24 cellular contexts compared by ENCODE assay signal in genomic region chrX:155020591-155020990, GRCh38.
"Had no signal": no experiment of that assay in that cellular context is flagged by ENCODE, and none has a peak within 500 bp of the region (broad histone marks: within the 10 kb centered on the region; RNA-seq: fewer than 3 reads in every experiment).

No MANE protein-coding gene starts in this region.

- H3K36me3 Mint-ChIP-seq: activated CD8-positive, alpha-beta memory T cell treated with anti-CD3 and anti-CD28 coated beads, Interleukin-2, amount 10 ng/mL, durations not matched to agents 7 days and 5 days; activated naive CD4-positive, alpha-beta T cell treated with anti-CD3 and anti-CD28 coated beads, Interleukin-2, amount 50 U/mL, for 72 hours; brain; WTC11 had no signal

- H3K9me3 Mint-ChIP-seq: activated CD4-positive, alpha-beta T cell treated with anti-CD3 and anti-CD28 coated beads, Interleukin-2, amount 10 ng/mL, durations not matched to agents 24 days and 14 days; activated naive CD4-positive, alpha-beta T cell treated with anti-CD3 and anti-CD28 coated beads, Interleukin-2, amount 50 U/mL, for 72 hours; activated T-cell treated with anti-CD3 and anti-CD28 coated beads, Interleukin-2, amount 50 U/mL, for 24 hours; activated T-helper 1 cell treated with anti-CD3 and anti-CD28 coated beads, Interleukin-12 subunit alpha, Interleukin-12 subunit beta, Interleukin-2, Interleukin-4 antibody, amounts not matched to agents 30 ng/mL and 10 ng/mL and 1 ng/mL, durations not matched to agents 14 hours and 24 hours and 36 hours; T-helper 1 cell treated with Interleukin-12 subunit alpha and Interleukin-12 subunit beta and Interleukin-4 antibody, amounts not matched to agents 30 μg/mL and 1 μg/mL, for 36 hours; WTC11 had no signal

- H3K36me3 ChIP-seq: Peyer's patch had no signal

- H3K9me3 ChIP-seq: Peyer's patch had no signal

- H3K4me3 ChIP-seq: Peyer's patch had no signal

- H3K27me3 Mint-ChIP-seq: activated CD8-positive, alpha-beta memory T cell treated with anti-CD3 and anti-CD28 coated beads, Interleukin-2, amount 10 ng/mL, durations not matched to agents 7 days and 5 days; brain had no signal

- H3K4me1 ChIP-seq: Peyer's patch had no signal

- H3K4me1 Mint-ChIP-seq: activated CD4-positive, alpha-beta T cell treated with anti-CD3 and anti-CD28 coated beads, Interleukin-2, amount 10 ng/mL, durations not matched to agents 24 days and 14 days; activated CD8-positive, alpha-beta memory T cell treated with anti-CD3 and anti-CD28 coated beads, Interleukin-2, amount 10 ng/mL, durations not matched to agents 7 days and 5 days; brain had no signal

- ATAC-seq: activated CD8-positive, alpha-beta memory T cell treated with anti-CD3 and anti-CD28 coated beads, Interleukin-2, amount 10 ng/mL, durations not matched to agents 7 days and 5 days; activated naive CD4-positive, alpha-beta T cell treated with anti-CD3 and anti-CD28 coated beads, Interleukin-2, amount 50 U/mL, for 72 hours; WTC11 had no signal

- H3K27ac Mint-ChIP-seq: activated CD4-positive, alpha-beta T cell treated with anti-CD3 and anti-CD28 coated beads, Interleukin-2, amount 10 ng/mL, durations not matched to agents 24 days and 14 days; activated CD8-positive, alpha-beta memory T cell treated with anti-CD3 and anti-CD28 coated beads, Interleukin-2, amount 10 ng/mL, durations not matched to agents 7 days and 5 days; activated naive CD4-positive, alpha-beta T cell treated with anti-CD3 and anti-CD28 coated beads, Interleukin-2, amount 50 U/mL, for 72 hours; activated T-cell treated with anti-CD3 and anti-CD28 coated beads, Interleukin-2, amount 50 U/mL, for 24 hours; activated T-helper 1 cell treated with anti-CD3 and anti-CD28 coated beads, Interleukin-12 subunit alpha, Interleukin-12 subunit beta, Interleukin-2, Interleukin-4 antibody, amounts not matched to agents 30 ng/mL and 10 ng/mL and 1 ng/mL, durations not matched to agents 14 hours and 24 hours and 36 hours; brain; T-helper 1 cell treated with Interleukin-12 subunit alpha and Interleukin-12 subunit beta and Interleukin-4 antibody, amounts not matched to agents 30 μg/mL and 1 μg/mL, for 36 hours; WTC11 had no signal

- H3K27ac ChIP-seq: Peyer's patch, RWPE1 had no signal

- H3K4me3 Mint-ChIP-seq: activated CD4-positive, alpha-beta T cell treated with anti-CD3 and anti-CD28 coated beads, Interleukin-2, amount 10 ng/mL, durations not matched to agents 24 days and 14 days; activated CD8-positive, alpha-beta memory T cell treated with anti-CD3 and anti-CD28 coated beads, Interleukin-2, amount 10 ng/mL, durations not matched to agents 7 days and 5 days; activated T-cell treated with anti-CD3 and anti-CD28 coated beads, Interleukin-2, amount 50 U/mL, for 24 hours; activated T-helper 1 cell treated with anti-CD3 and anti-CD28 coated beads, Interleukin-12 subunit alpha, Interleukin-12 subunit beta, Interleukin-2, Interleukin-4 antibody, amounts not matched to agents 30 ng/mL and 10 ng/mL and 1 ng/mL, durations not matched to agents 14 hours and 24 hours and 36 hours; T-helper 1 cell treated with Interleukin-12 subunit alpha and Interleukin-12 subunit beta and Interleukin-4 antibody, amounts not matched to agents 30 μg/mL and 1 μg/mL, for 36 hours; WTC11 had no signal

- H3K27me3 ChIP-seq: Peyer's patch had no signal

- DNase-seq: activated CD4-positive, alpha-beta T cell treated with anti-CD3 and anti-CD28 coated beads, Interleukin-2, amount 10 ng/mL, durations not matched to agents 24 days and 14 days; activated CD4-positive, alpha-beta T cell treated with anti-CD3 and anti-CD28 coated beads, Interleukin-2, amount 50 U/mL, for 48 hours; activated CD4-positive, CD25-positive, alpha-beta regulatory T cell treated with anti-CD3 and anti-CD28 coated beads, Interleukin-2, amount 50 U/mL, for 72 hours; activated CD8-positive, alpha-beta memory T cell treated with anti-CD3 and anti-CD28 coated beads, Interleukin-2, amount 10 ng/mL, durations not matched to agents 7 days and 5 days; activated effector memory CD4-positive, alpha-beta T cell treated with Interleukin-2 at 50 U/mL for 16 hours; activated naive CD4-positive, alpha-beta T cell; activated T-cell treated with anti-CD3 and anti-CD28 coated beads, Interleukin-2, amount 50 U/mL, for 24 hours; amygdala; Karpas-422; NCI-H1105 treated with DMSO at 0.1 percent for 48 hours; NCI-H1436 treated with DMSO at 0.1 percent for 48 hours; NCI-H187; NCI-H2081; NCI-H510A treated with DMSO at 0.1 percent for 48 hours; NCI-H69; NK-92 treated with Interleukin-12 subunit alpha and Interleukin-12 subunit beta, amount 100 ng/mL, for 24 hours; Peyer's patch; SHP77 treated with DMSO at 0.1 percent for 48 hours had no signal
